ENCODE assay signal across 10 cellular contexts in genomic region chr20:23990296-23990695, GRCh38. TPM values are rescaled to one million over a fixed set of nuclear protein-coding genes. Genes with fewer than 3 reads are reported as not detected.
"Had no signal": no experiment of that assay in that cellular context is flagged by ENCODE, and none has a peak within 500 bp of the region (broad histone marks: within the 10 kb centered on the region; RNA-seq: fewer than 3 reads in every experiment).

No MANE protein-coding gene starts in this region.

RNA-seq across cellular contexts. Expression of gene GGTLC1, which starts 1.7 kb away (rescaled TPM):
- total RNA-seq: OCI-LY7, PC-3, Peyer's patch, Right ventricle myocardium inferior, Right ventricle myocardium superior, RPMI7951, SJCRH30, SJSA1, SK-MEL-5 had no signal
- polyA plus RNA-seq: SK-N-SH had no signal
